In genomic region chr9:86452194-86452828, GRCh38 we compare ENCODE assay signal across 18 cellular contexts.
DNase-seq lines count a peak whose midpoint lies in the region; ATAC-seq and TF ChIP-seq lines count a peak whose summit lies in the region.
"Had no signal": no experiment of that assay in that cellular context is flagged by ENCODE, and none has a peak within 500 bp of the region (broad histone marks: within the 10 kb centered on the region; RNA-seq: fewer than 3 reads in every experiment).

No MANE protein-coding gene starts in this region.

- H3K9me3 Mint-ChIP-seq in nephron: peaks cover 3% of the 10 kb centered on the region
- H3K9me3 Mint-ChIP-seq in CD4-positive, alpha-beta T cell: no peaks in the 10 kb centered on the region

- H3K4me1 Mint-ChIP-seq in nephron: peaks cover 31% of the 10 kb centered on the region
- H3K4me1 Mint-ChIP-seq in CD4-positive, alpha-beta T cell (ENCODE audit: low read depth): no peaks in the 10 kb centered on the region
- H3K4me1 Mint-ChIP-seq: CD14-positive monocyte had no signal

- ATAC-seq in left cardiac atrium: peak; percentile 46 to 84
- ATAC-seq in esophagus mucosa: no peak
- ATAC-seq in HG03439 (IDR thresholded peaks at IDR 0.05; ENCODE audit: unreplicated experiment): no peak
- ATAC-seq in CD4-positive, alpha-beta T cell (ENCODE audit: poor library complexity): no peak
- ATAC-seq: GM12878, HCT116 had no signal

- no peaks in the 10 kb centered on the region for H3K9me3 ChIP-seq in right atrium auricular region
- no peaks in the 10 kb centered on the region for H3K9me3 ChIP-seq in CD4-positive, alpha-beta T cell (ENCODE audit: control insufficient read depth, low read length)
- H3K9me3 ChIP-seq: Peyer's patch had no signal

- H3K4me1 ChIP-seq in right atrium auricular region: no peaks in the 10 kb centered on the region
- H3K4me1 ChIP-seq: Peyer's patch had no signal

- intact Hi-C loops in left cardiac atrium (cut with DNase I): no loop called here
- intact Hi-C loops in CD4-positive, alpha-beta T cell (cut with DNase I, micrococcal nuclease): no loop called here

- H3K4me3 ChIP-seq in right atrium auricular region (no peak overlapping the region), foreskin fibroblast (ENCODE audit: low read depth in 1 of 2, low read length in 2 of 2) (no peak overlapping the region)
- H3K4me3 ChIP-seq: GM12878, Peyer's patch had no signal

- CTCF ChIA-PET in CD4-positive, alpha-beta T cell (lab: Charles Lee): no interaction called here

- H3K27ac Mint-ChIP-seq in nephron: peak overlapping the region in 2 of 3 experiments; percentile 13 to 24
- H3K27ac Mint-ChIP-seq in CD4-positive, alpha-beta T cell: no peak overlapping the region
- H3K27ac Mint-ChIP-seq: CD14-positive monocyte had no signal

- POLR2A ChIA-PET in CD4-positive, alpha-beta T cell (lab: Charles Lee): no interaction called here

- H3K27me3 Mint-ChIP-seq in nephron (ENCODE audit: low read depth): no peaks in the 10 kb centered on the region
- H3K27me3 Mint-ChIP-seq in CD4-positive, alpha-beta T cell: peaks cover 5% of the 10 kb centered on the region

- H3K36me3 ChIP-seq in right atrium auricular region: no peaks in the 10 kb centered on the region
- H3K36me3 ChIP-seq: Peyer's patch had no signal

- H3K27me3 ChIP-seq in right atrium auricular region: no peaks in the 10 kb centered on the region
- H3K27me3 ChIP-seq in CD4-positive, alpha-beta T cell (ENCODE audit: control insufficient read depth, insufficient read depth, low read length): no peaks in the 10 kb centered on the region
- H3K27me3 ChIP-seq: Peyer's patch had no signal

- no peaks in the 10 kb centered on the region for H3K36me3 Mint-ChIP-seq in nephron (ENCODE audit: low read depth)
- no peaks in the 10 kb centered on the region for H3K36me3 Mint-ChIP-seq in CD4-positive, alpha-beta T cell (ENCODE audit: low read depth)
- H3K36me3 Mint-ChIP-seq: CD14-positive monocyte had no signal

- no peak overlapping the region for H3K4me3 Mint-ChIP-seq in nephron
- H3K4me3 Mint-ChIP-seq in CD4-positive, alpha-beta T cell: no peak overlapping the region
- H3K4me3 Mint-ChIP-seq: CD14-positive monocyte had no signal

- DNase-seq in left cardiac atrium (no peak), right atrium auricular region (ENCODE audit: low spot score) (no peak), foreskin fibroblast (peak; percentile 16 to 36), NCI-H524 treated with DMSO at 0.1 percent for 48 hours (lab: John Stamatoyannopoulos, UW) (no peak)
- no peak for DNase-seq in CD4-positive, alpha-beta T cell
- DNase-seq: Kasumi-1, NCI-H1417, NCI-H1930, NCI-H2171, NCI-H446 treated with DMSO at 0.1 percent for 48 hours, NCI-H774, Peyer's patch had no signal

- no peak for TF ChIP-seq CTCF in right atrium auricular region (IDR thresholded peaks at IDR 0.05)
- TF ChIP-seq CTCF in foreskin fibroblast (IDR thresholded peaks at IDR 0.05; ENCODE audit: low read depth, low read length): no peak
- TF ChIP-seq CTCF in nephron (IDR thresholded peaks at IDR 0.05; ENCODE audit: unreplicated experiment in 3 of 3): no peak
- TF ChIP-seq CTCF in CD4-positive, alpha-beta T cell (IDR thresholded peaks at IDR 0.05): no peak

- no peak overlapping the region for H3K27ac ChIP-seq in right atrium auricular region
- H3K27ac ChIP-seq in CD4-positive, alpha-beta T cell (ENCODE audit: low read depth, low read length): no peak overlapping the region
- H3K27ac ChIP-seq: Peyer's patch had no signal

Comparison
In these comparisons a context has a peak if more than half of its experiments do, and no peak if none do; other contexts are left out.
1. ATAC-seq: peak in left cardiac atrium (2 of 2); none in esophagus mucosa (single experiment), HG03439 (single experiment) and CD4-positive, alpha-beta T cell (single experiment).
2. DNase-seq: peak in foreskin fibroblast (2 of 2); none in left cardiac atrium (single experiment), right atrium auricular region (single experiment), NCI-H524 treated with DMSO at 0.1 percent for 48 hours (single experiment) and CD4-positive, alpha-beta T cell (0 of 10).